In the genomic region with DNA sequence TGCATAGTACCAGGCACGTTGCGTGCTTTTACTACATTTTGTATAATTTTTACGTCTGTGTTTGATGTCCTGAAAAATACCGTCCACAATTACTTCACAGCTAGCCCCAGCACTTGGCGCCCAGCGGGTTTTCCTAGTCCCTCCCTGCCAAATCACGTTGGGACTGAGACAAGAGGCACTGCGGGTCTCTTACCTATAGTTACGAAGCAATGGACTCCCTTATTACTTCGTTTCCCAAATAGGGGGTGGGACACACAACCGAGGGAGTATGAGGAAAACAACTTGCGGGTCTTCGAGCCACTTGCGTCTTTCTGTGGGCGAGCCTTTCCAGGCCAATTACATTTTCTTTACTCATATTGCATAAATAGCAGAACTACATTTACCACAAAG, we compare ENCODE assay signal across 7 cellular contexts. TPM values are rescaled to one million over a fixed set of nuclear protein-coding genes. Genes with fewer than 3 reads are reported as not detected.
DNase-seq lines count a peak whose midpoint lies in the region; ATAC-seq and TF ChIP-seq lines count a peak whose summit lies in the region.

No MANE protein-coding gene starts in this region.

- no peak overlapping the region for H2BK15ac ChIP-seq in mesenchymal stem cell (ENCODE audit: low read depth, poor library complexity, severe bottlenecking)

- H3K23ac ChIP-seq in mesenchymal stem cell (ENCODE audit: low read length in 2 of 2) = no peak overlapping the region

- H3K9me3 ChIP-seq in NT2/D1 (ENCODE audit: insufficient read depth, low read length) = no peaks in the 10 kb centered on the region
- no peaks in the 10 kb centered on the region for H3K9me3 ChIP-seq in mesenchymal stem cell (ENCODE audit: control insufficient read depth, low read length)
- no peaks in the 10 kb centered on the region for H3K9me3 ChIP-seq in uterus

- H4K8ac ChIP-seq in mesenchymal stem cell (ENCODE audit: low read length) = no peak overlapping the region

- no peak overlapping the region for H3K18ac ChIP-seq in mesenchymal stem cell (ENCODE audit: low read depth in 1 of 2, low read length in 2 of 2)

- no peak overlapping the region for H3K27ac ChIP-seq in mesenchymal stem cell (ENCODE audit: low read length, poor library complexity, severe bottlenecking)
- peak overlapping the region; percentile 87 to 93 for H3K27ac ChIP-seq in uterus

- H3K27me3 ChIP-seq in NT2/D1 (ENCODE audit: insufficient read depth, insufficient read length) (no peaks in the 10 kb centered on the region), mesenchymal stem cell (ENCODE audit: control insufficient read depth in 1 of 2, insufficient read depth in 1 of 2, low read length in 2 of 2) (peaks cover 0 to 4% of the 10 kb centered on the region in 2 experiments), uterus (no peaks in the 10 kb centered on the region)

- H4K91ac ChIP-seq in mesenchymal stem cell (ENCODE audit: low read length) = no peak overlapping the region

- no peak overlapping the region for H2BK5ac ChIP-seq in mesenchymal stem cell (ENCODE audit: low read depth, low read length, poor library complexity, severe bottlenecking)

- no peak overlapping the region for H3K4ac ChIP-seq in mesenchymal stem cell (ENCODE audit: low read depth in 1 of 2, low read length in 2 of 2)

- H3K14ac ChIP-seq in mesenchymal stem cell (ENCODE audit: low read length in 2 of 2) = no peak overlapping the region

- no peak for TF ChIP-seq POLR2A in uterus (IDR thresholded peaks at IDR 0.05)

- H3K36me3 ChIP-seq in NT2/D1 (ENCODE audit: insufficient read depth, insufficient read length, low read length) = peaks cover 4% of the 10 kb centered on the region
- no peaks in the 10 kb centered on the region for H3K36me3 ChIP-seq in mesenchymal stem cell (ENCODE audit: control insufficient read depth in 1 of 2, insufficient read depth in 2 of 2, low read depth in 1 of 2, low read length in 2 of 2)
- no peaks in the 10 kb centered on the region for H3K36me3 ChIP-seq in uterus

- intact Hi-C loops in uterus (cut with DNase I; ENCODE audit: low total_unique reads) = no loop called here

- H3K4me2 ChIP-seq in mesenchymal stem cell (ENCODE audit: low read length, poor library complexity, severe bottlenecking) = peak overlapping the region; percentile 98

- peak overlapping the region; percentile 67 for H3K4me3 ChIP-seq in GM12875 (ENCODE audit: low read depth, low read length)
- peak overlapping the region; percentile 95 for H3K4me3 ChIP-seq in NT2/D1 (ENCODE audit: insufficient read length, low read depth)
- peak overlapping the region; percentile 34 to 88 for H3K4me3 ChIP-seq in mesenchymal stem cell (ENCODE audit: insufficient read depth in 1 of 2, low read depth in 1 of 2, low read length in 2 of 2)
- H3K4me3 ChIP-seq in uterus = peak overlapping the region; percentile 45 to 83

- peak overlapping the region; percentile 96 for H3K9ac ChIP-seq in NT2/D1 (ENCODE audit: insufficient read length, low read depth)
- peak overlapping the region; percentile 94 for H3K9ac ChIP-seq in mesenchymal stem cell (ENCODE audit: low read length)

- ATAC-seq in HG02973 (IDR thresholded peaks at IDR 0.05; ENCODE audit: unreplicated experiment) = no peak
- ATAC-seq in GM18868 (IDR thresholded peaks at IDR 0.05; ENCODE audit: unreplicated experiment) = no peak

- H2AK5ac ChIP-seq in mesenchymal stem cell (ENCODE audit: low read length, severe bottlenecking) = no peak overlapping the region

- no peak overlapping the region for H2BK120ac ChIP-seq in mesenchymal stem cell (ENCODE audit: low read depth, low read length)

- DNase-seq in NT2/D1 (ENCODE audit: low read depth, low spot score) (no peak), cerebellum (ENCODE audit: low spot score) (peak; percentile 26), mesenchymal stem cell (no peak), uterus (no peak)

- H2AFZ ChIP-seq in mesenchymal stem cell (ENCODE audit: low read depth, low read length) = peak overlapping the region; percentile 93

- H3K4me1 ChIP-seq in NT2/D1 (ENCODE audit: insufficient read depth, insufficient read length) (no peaks in the 10 kb centered on the region), mesenchymal stem cell (ENCODE audit: control insufficient read depth, insufficient read depth, low read depth, low read length) (peaks cover 2% of the 10 kb centered on the region), uterus (peaks cover 0 to 4% of the 10 kb centered on the region in 2 donors)

- H3K79me1 ChIP-seq in mesenchymal stem cell (replicated peaks; ENCODE audit: low read length, poor library complexity, severe bottlenecking) = peaks cover 5% of the 10 kb centered on the region

- TF ChIP-seq CTCF in GM12875 (IDR thresholded peaks at IDR 0.05; ENCODE audit: borderline replicate concordance, insufficient read depth, low read depth, low read length) (no peak), uterus (IDR thresholded peaks at IDR 0.05) (no peak)

- no peak overlapping the region for H2BK12ac ChIP-seq in mesenchymal stem cell (ENCODE audit: low read length in 2 of 2)

- 7% methylated on average over 14 of the region's 15 CpGs for WGBS in mesenchymal stem cell

RNA-seq across cellular contexts. Expression of a gene that starts 0.6 kb away (rescaled TPM):
- 13.6 TPM for total RNA-seq in cerebellum
- polyA plus RNA-seq in mesenchymal stem cell (2013, experiment 1 of 2) = 11.1 TPM
- polyA plus RNA-seq in mesenchymal stem cell (2013, experiment 2 of 2) = 12.6 TPM
- 10 to 100 TPM in 3 of 4 donors, 1 to 10 TPM in 1; 1.8 to 41.2 (median 17.0) TPM for total RNA-seq in uterus
